Comparison of ENCODE assay signal across 30 cellular contexts in the genomic region with DNA sequence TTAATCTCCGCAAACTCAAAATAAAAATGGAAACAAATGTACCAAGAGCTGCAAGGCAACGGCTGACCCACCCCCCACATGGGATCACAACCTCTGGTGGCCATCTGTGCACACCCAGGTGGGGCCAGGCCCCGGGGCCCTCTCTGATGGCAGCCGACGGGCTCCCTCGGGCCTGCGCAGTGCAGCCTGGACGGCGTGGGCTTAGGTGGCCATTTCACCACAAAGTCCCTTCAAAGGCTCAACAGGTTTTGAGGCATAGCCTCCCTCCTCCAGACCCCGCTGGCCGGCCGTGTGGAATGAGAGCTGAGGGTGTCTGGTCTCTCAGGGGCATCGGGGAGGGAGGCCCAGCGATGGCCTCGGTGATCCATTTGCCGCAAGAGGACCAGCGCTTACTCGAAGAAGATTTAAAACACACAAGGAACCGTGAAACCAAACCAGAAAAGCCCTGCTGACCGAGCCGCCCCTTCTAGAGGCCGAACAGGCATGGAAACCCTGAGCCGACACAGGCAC.
"Had no signal": no experiment of that assay in that cellular context is flagged by ENCODE, and none has a peak within 500 bp of the region (broad histone marks: within the 10 kb centered on the region; RNA-seq: fewer than 3 reads in every experiment).

No MANE protein-coding gene starts in this region.

- H3K4me3 ChIP-seq: ascending aorta, cardiac muscle cell, gastrocnemius medialis, left lung, lower lobe of right lung, vagina had no signal

- H3K4me1 Mint-ChIP-seq: activated naive CD4-positive, alpha-beta T cell treated with anti-CD3 and anti-CD28 coated beads, Interleukin-2, amount 10 ng/mL, durations not matched to agents 7 days and 5 days; activated naive CD8-positive, alpha-beta T cell treated with anti-CD3 and anti-CD28 coated beads, Interleukin-2, amount 10 ng/mL, durations not matched to agents 7 days and 5 days; brain had no signal

- H3K9me3 ChIP-seq: ascending aorta, gastrocnemius medialis, left lung, lower lobe of right lung, vagina had no signal

- H3K4me3 Mint-ChIP-seq: activated CD8-positive, alpha-beta T cell treated with anti-CD3 and anti-CD28 coated beads for 36 hours; activated naive CD4-positive, alpha-beta T cell treated with anti-CD3 and anti-CD28 coated beads, Interleukin-2, amount 10 ng/mL, durations not matched to agents 7 days and 5 days; activated naive CD8-positive, alpha-beta T cell treated with anti-CD3 and anti-CD28 coated beads, Interleukin-2, amount 10 ng/mL, durations not matched to agents 7 days and 5 days; activated T-helper 1 cell treated with anti-CD3 and anti-CD28 coated beads, Interleukin-12 subunit alpha, Interleukin-12 subunit beta, Interleukin-2, Interleukin-4 antibody, amounts not matched to agents 30 ng/mL and 10 ng/mL and 1 ng/mL, durations not matched to agents 14 hours and 24 hours and 36 hours; brain; effector memory CD8-positive, alpha-beta T cell; naive thymus-derived CD4-positive, alpha-beta T cell; T-helper 17 cell; type B pancreatic cell had no signal

- ATAC-seq: activated CD4-positive, CD25-positive, alpha-beta regulatory T cell treated with anti-CD3 and anti-CD28 coated beads, Interleukin-2, amount 50 U/mL, for 24 hours; activated CD8-positive, alpha-beta T cell treated with anti-CD3 and anti-CD28 coated beads for 36 hours; effector memory CD8-positive, alpha-beta T cell; gastrocnemius medialis; left lung; lower lobe of right lung; naive thymus-derived CD4-positive, alpha-beta T cell; stimulated activated naive CD8-positive, alpha-beta T cell treated with anti-CD3 and anti-CD28 coated beads, Interleukin-15, Interleukin-2, amounts not matched to agents 100 U/mL and 50 U/mL, for 24 hours; T-helper 17 cell had no signal

- H3K27ac ChIP-seq: ascending aorta, cardiac muscle cell, gastrocnemius medialis, left lung, lower lobe of right lung, parathyroid adenoma, vagina, WERI-Rb-1 had no signal

- H3K9ac ChIP-seq: parathyroid adenoma had no signal

- H3K36me3 ChIP-seq: ascending aorta, cardiac muscle cell, gastrocnemius medialis, left lung, lower lobe of right lung, vagina, WERI-Rb-1 had no signal

- H3K36me3 Mint-ChIP-seq: activated naive CD4-positive, alpha-beta T cell treated with anti-CD3 and anti-CD28 coated beads, Interleukin-2, amount 10 ng/mL, durations not matched to agents 7 days and 5 days; activated naive CD8-positive, alpha-beta T cell treated with anti-CD3 and anti-CD28 coated beads, Interleukin-2, amount 10 ng/mL, durations not matched to agents 7 days and 5 days; brain; type B pancreatic cell had no signal

- H3K4me1 ChIP-seq: ascending aorta, gastrocnemius medialis, left lung, lower lobe of right lung, parathyroid adenoma had no signal

- H3K27me3 ChIP-seq: ascending aorta, vagina had no signal

- H3K27ac Mint-ChIP-seq: activated CD8-positive, alpha-beta T cell treated with anti-CD3 and anti-CD28 coated beads for 36 hours; activated naive CD4-positive, alpha-beta T cell treated with anti-CD3 and anti-CD28 coated beads, Interleukin-2, amount 10 ng/mL, durations not matched to agents 7 days and 5 days; activated naive CD8-positive, alpha-beta T cell treated with anti-CD3 and anti-CD28 coated beads, Interleukin-2, amount 10 ng/mL, durations not matched to agents 7 days and 5 days; activated T-helper 1 cell treated with anti-CD3 and anti-CD28 coated beads, Interleukin-12 subunit alpha, Interleukin-12 subunit beta, Interleukin-2, Interleukin-4 antibody, amounts not matched to agents 30 ng/mL and 10 ng/mL and 1 ng/mL, durations not matched to agents 14 hours and 24 hours and 36 hours; brain; effector memory CD8-positive, alpha-beta T cell; naive thymus-derived CD4-positive, alpha-beta T cell; T-helper 17 cell; type B pancreatic cell had no signal

- DNase-seq: activated CD4-positive, alpha-beta T cell treated with anti-CD3 and anti-CD28 coated beads for 48 hours; activated CD8-positive, alpha-beta T cell treated with anti-CD3 and anti-CD28 coated beads for 36 hours; activated effector memory CD4-positive, alpha-beta T cell treated with anti-CD3 and anti-CD28 coated beads, Interleukin-2, amount 50 U/mL, for 16 hours; activated naive CD4-positive, alpha-beta T cell treated with anti-CD3 and anti-CD28 coated beads, Interleukin-2, amount 10 ng/mL, durations not matched to agents 7 days and 5 days; activated naive CD8-positive, alpha-beta T cell treated with anti-CD3 and anti-CD28 coated beads, Interleukin-2, amount 10 ng/mL, durations not matched to agents 7 days and 5 days; activated T-cell treated with anti-CD3 and anti-CD28 coated beads, Interleukin-2, amount 50 U/mL, for 1 hour; cortex of kidney; effector memory CD8-positive, alpha-beta T cell; erythroblast; gastrocnemius medialis; glutamatergic neuron; left lung; lower lobe of right lung; mesendoderm; naive thymus-derived CD4-positive, alpha-beta T cell; nucleus accumbens; right cardiac atrium; stimulated activated CD4-positive, alpha-beta T cell treated with anti-CD3 and anti-CD28 coated beads, Interleukin-2, amount 100 ng/mL, for 48 hours; stimulated activated naive CD8-positive, alpha-beta T cell treated with anti-CD3 and anti-CD28 coated beads, Interleukin-15, Interleukin-2, amounts not matched to agents 100 U/mL and 50 U/mL, for 24 hours; T-helper 17 cell; T1000; WERI-Rb-1 had no signal

- H3K9me3 Mint-ChIP-seq: activated CD8-positive, alpha-beta T cell treated with anti-CD3 and anti-CD28 coated beads for 36 hours; activated naive CD4-positive, alpha-beta T cell treated with anti-CD3 and anti-CD28 coated beads, Interleukin-2, amount 10 ng/mL, durations not matched to agents 7 days and 5 days; activated naive CD8-positive, alpha-beta T cell treated with anti-CD3 and anti-CD28 coated beads, Interleukin-2, amount 10 ng/mL, durations not matched to agents 7 days and 5 days; activated T-helper 1 cell treated with anti-CD3 and anti-CD28 coated beads, Interleukin-12 subunit alpha, Interleukin-12 subunit beta, Interleukin-2, Interleukin-4 antibody, amounts not matched to agents 30 ng/mL and 10 ng/mL and 1 ng/mL, durations not matched to agents 14 hours and 24 hours and 36 hours; effector memory CD8-positive, alpha-beta T cell; type B pancreatic cell had no signal

- H2AFZ ChIP-seq: parathyroid adenoma had no signal
